Comparison of ENCODE assay signal across 20 cellular contexts in the genomic region with DNA sequence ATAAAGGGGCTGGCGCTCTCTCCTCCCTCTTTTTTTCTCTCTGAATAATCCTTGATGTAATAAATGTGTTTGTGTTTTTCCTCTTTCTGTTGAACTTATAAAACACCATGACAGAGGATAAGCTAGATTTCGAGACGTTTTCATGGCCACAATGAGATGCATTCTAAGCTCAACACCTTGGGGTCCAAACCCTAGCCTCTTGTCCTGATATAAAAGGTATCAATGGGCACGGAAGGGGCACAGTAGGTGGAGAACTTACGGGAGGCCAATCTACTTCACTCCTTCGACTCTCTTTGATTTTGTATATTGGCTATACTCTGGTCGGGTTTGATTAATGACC. TPM values are rescaled to one million over a fixed set of nuclear protein-coding genes. Genes with fewer than 3 reads are reported as not detected.
DNase-seq lines count a peak whose midpoint lies in the region; TF ChIP-seq lines count a peak whose summit lies in the region.
"Had no signal": no experiment of that assay in that cellular context is flagged by ENCODE, and none has a peak within 500 bp of the region (broad histone marks: within the 10 kb centered on the region; RNA-seq: fewer than 3 reads in every experiment).

No MANE protein-coding gene starts in this region.

- intact Hi-C loops in ascending aorta (cut with DNase I): no loop called here

- H3K27ac ChIP-seq in HUES48 (ENCODE audit: low read depth, low read length) (no peak overlapping the region), ascending aorta (no peak overlapping the region)
- H3K27ac ChIP-seq: RWPE1 had no signal

- H3K27me3 ChIP-seq in HUES48 (ENCODE audit: control insufficient read depth, insufficient read depth, low read length) (peaks cover 82% of the 10 kb centered on the region), adipocyte (replicated peaks; ENCODE audit: control insufficient read depth, insufficient read depth, low read length) (peaks cover 38% of the 10 kb centered on the region), ascending aorta (peaks cover 9% of the 10 kb centered on the region)

- H3K9me3 ChIP-seq in HUES48 (ENCODE audit: control insufficient read depth, insufficient read depth, low read length): no peaks in the 10 kb centered on the region
- peaks cover 3% of the 10 kb centered on the region for H3K9me3 ChIP-seq in adipocyte (ENCODE audit: control insufficient read depth, low read length)
- peaks cover 0 to 10% of the 10 kb centered on the region in 2 donors for H3K9me3 ChIP-seq in ascending aorta
- H3K9me3 ChIP-seq: SK-N-SH had no signal

- H3K36me3 ChIP-seq in HUES48 (ENCODE audit: control insufficient read depth, insufficient read depth, low read length) (no peaks in the 10 kb centered on the region), adipocyte (ENCODE audit: control insufficient read depth, insufficient read depth, low read length, severe bottlenecking) (no peaks in the 10 kb centered on the region), ascending aorta (no peaks in the 10 kb centered on the region)

- peak overlapping the region; percentile 50 for H3K4me3 ChIP-seq in HUES48 (ENCODE audit: low read depth, low read length)
- peak overlapping the region; percentile 65 for H3K4me3 ChIP-seq in adipocyte (ENCODE audit: low read length)
- peak overlapping the region in 1 of 2 donors; percentile 2 for H3K4me3 ChIP-seq in ascending aorta

- H3K4me1 ChIP-seq in HUES48 (ENCODE audit: control insufficient read depth, insufficient read depth, low read length): peaks cover 14% of the 10 kb centered on the region; the same call in 1 of the 2 replicates
- H3K4me1 ChIP-seq in adipocyte (ENCODE audit: control insufficient read depth, insufficient read depth, low read length): peaks cover 8% of the 10 kb centered on the region
- no peaks in the 10 kb centered on the region for H3K4me1 ChIP-seq in ascending aorta

- no peak overlapping the region for H3K9ac ChIP-seq in HUES48 (ENCODE audit: low read depth, low read length)
- no peak overlapping the region for H3K9ac ChIP-seq in adipocyte (ENCODE audit: low read length)
- H3K9ac ChIP-seq: SK-N-SH had no signal

- TF ChIP-seq CTCF in ascending aorta (IDR thresholded peaks at IDR 0.05): no peak

- no peak for DNase-seq in adipocyte (ENCODE audit: low read depth)
- DNase-seq in left kidney (ENCODE audit: low read depth, low spot score): peak; percentile 33
- peak; percentile 48 for DNase-seq in retina
- DNase-seq in HuH-7.5 (ENCODE audit: low spot score): no peak
- DNase-seq in ascending aorta (ENCODE audit: low spot score in 2 of 2): no peak
- DNase-seq in NAMALWA (ENCODE audit: low spot score): no peak
- DNase-seq: DMS53, EL, IMR-90, MV-4-11, NCI-H1417, NCI-H187, NCI-H2227 treated with DMSO at 0.1 percent for 48 hours, NCI-H510A, NCI-H748 treated with DMSO at 0.1 percent for 48 hours, SIG-M5, SK-N-SH had no signal

RNA-seq across cellular contexts. Expression of a gene that starts 6.0 kb away (rescaled TPM):
- total RNA-seq in ascending aorta: not detected
- total RNA-seq: B cell, IMR-90 had no signal

Comparison
In these comparisons a context has a peak if more than half of its experiments do, and no peak if none do; other contexts are left out.
1. DNase-seq: peak in left kidney (single experiment) and retina (single experiment); none in adipocyte (single experiment), HuH-7.5 (single experiment), ascending aorta (0 of 2) and NAMALWA (single experiment).